11 cellular contexts compared by ENCODE assay signal in the genomic region with DNA sequence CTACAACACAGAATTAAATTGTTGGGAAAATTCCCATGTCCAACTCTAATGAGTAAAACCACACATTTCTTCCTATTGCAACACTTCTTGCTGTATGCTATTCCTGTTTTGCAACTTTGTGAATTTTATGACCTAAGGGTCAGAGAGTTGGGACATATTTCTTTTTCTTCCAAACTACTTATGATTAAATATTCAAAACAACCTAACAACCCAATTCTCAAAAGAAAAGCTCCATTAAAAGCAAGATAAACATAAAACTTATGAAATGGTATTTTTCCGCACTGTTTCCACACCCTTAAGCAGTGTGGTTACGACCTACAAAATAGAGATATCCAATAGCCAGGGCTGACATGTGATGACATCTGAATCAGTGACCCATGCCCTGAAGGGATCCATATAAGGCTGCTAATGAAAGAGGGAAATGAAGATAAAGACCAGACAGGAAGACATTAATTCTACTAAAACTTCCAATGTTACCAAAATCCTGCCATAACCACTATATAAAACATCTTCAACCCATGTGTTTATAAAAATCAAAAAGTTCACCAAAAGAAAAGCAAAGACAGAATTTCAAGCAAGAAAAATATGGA. TPM values are rescaled to one million over a fixed set of nuclear protein-coding genes. Genes with fewer than 3 reads are reported as not detected.
DNase-seq lines count a peak whose midpoint lies in the region; TF ChIP-seq lines count a peak whose summit lies in the region.
"Had no signal": no experiment of that assay in that cellular context is flagged by ENCODE, and none has a peak within 500 bp of the region (broad histone marks: within the 10 kb centered on the region; RNA-seq: fewer than 3 reads in every experiment).

No MANE protein-coding gene starts in this region.

- no peak overlapping the region for H3K4me2 ChIP-seq in mesenchymal stem cell (ENCODE audit: low read length, poor library complexity, severe bottlenecking)

- no peaks in the 10 kb centered on the region for H3K27me3 ChIP-seq in mesenchymal stem cell (ENCODE audit: control insufficient read depth in 1 of 2, insufficient read depth in 1 of 2, low read length in 2 of 2)
- H3K27me3 ChIP-seq: BLaER1 treated with 17β-estradiol and CSF1 and Interleukin-3, amounts not matched to agents 10 nM and 100 nM had no signal

- H2AFZ ChIP-seq in mesenchymal stem cell (ENCODE audit: low read depth, low read length), result no peak overlapping the region

- no peaks in the 10 kb centered on the region for H3K4me1 ChIP-seq in mesenchymal stem cell (ENCODE audit: control insufficient read depth, insufficient read depth, low read depth, low read length)

- H3K27ac ChIP-seq in epithelial cell of prostate (peak overlapping the region; percentile 8), mesenchymal stem cell (ENCODE audit: low read length, poor library complexity, severe bottlenecking) (no peak overlapping the region)

- DNase-seq in AG09309 (ENCODE audit: low read depth), result peak; percentile 66
- peak; percentile 48 for DNase-seq in M059J (ENCODE audit: low read depth)
- DNase-seq in epithelial cell of prostate (ENCODE audit: low read depth, low spot score), result peak; percentile 18
- DNase-seq in mesenchymal stem cell, result peak; percentile 85
- DNase-seq in hippocampal formation (lab: John Stamatoyannopoulos, UW), result no peak
- no peak for DNase-seq in NCI-H82 (lab: John Stamatoyannopoulos, UW)
- DNase-seq in stimulated activated CD4-positive, alpha-beta T cell treated with anti-CD3 and anti-CD28 coated beads, Interleukin-15, amount 100 ng/mL, for 24 hours, result no peak
- no peak for DNase-seq in mucosa of gallbladder (ENCODE audit: low spot score)
- DNase-seq: stimulated activated naive CD8-positive, alpha-beta T cell treated with anti-CD3 and anti-CD28 coated beads, Interleukin-15, Interleukin-2, amounts not matched to agents 100 U/mL and 50 U/mL, for 24 hours had no signal

- H3K4me3 ChIP-seq in AG09309 (ENCODE audit: control insufficient read depth, low read depth, low read length) (no peak overlapping the region), mesenchymal stem cell (ENCODE audit: insufficient read depth in 1 of 2, low read depth in 1 of 2, low read length in 2 of 2) (no peak overlapping the region)
- H3K4me3 ChIP-seq: BLaER1 treated with 17β-estradiol and CSF1 and Interleukin-3, amounts not matched to agents 10 nM and 100 nM; GM12878 had no signal

- no peak overlapping the region for H3K18ac ChIP-seq in mesenchymal stem cell (ENCODE audit: low read depth in 1 of 2, low read length in 2 of 2)

- no peak for TF ChIP-seq CTCF in AG09309 (IDR thresholded peaks at IDR 0.05; ENCODE audit: control insufficient read depth, insufficient read depth, low read depth, low read length, missing control alignments)

- H3K23ac ChIP-seq in mesenchymal stem cell (ENCODE audit: low read length in 2 of 2), result no peak overlapping the region

- H3K4ac ChIP-seq in mesenchymal stem cell (ENCODE audit: low read depth in 1 of 2, low read length in 2 of 2), result no peak overlapping the region

- no peaks in the 10 kb centered on the region for H3K36me3 ChIP-seq in mesenchymal stem cell (ENCODE audit: control insufficient read depth in 1 of 2, insufficient read depth in 2 of 2, low read depth in 1 of 2, low read length in 2 of 2)

- no peak overlapping the region for H2BK15ac ChIP-seq in mesenchymal stem cell (ENCODE audit: low read depth, poor library complexity, severe bottlenecking)

- no peak overlapping the region for H4K8ac ChIP-seq in mesenchymal stem cell (ENCODE audit: low read length)

- H2BK5ac ChIP-seq in mesenchymal stem cell (ENCODE audit: low read depth, low read length, poor library complexity, severe bottlenecking), result no peak overlapping the region

- peaks cover 11% of the 10 kb centered on the region for H3K79me1 ChIP-seq in mesenchymal stem cell (replicated peaks; ENCODE audit: low read length, poor library complexity, severe bottlenecking)

- peaks cover 5% of the 10 kb centered on the region for H3K9me3 ChIP-seq in mesenchymal stem cell (ENCODE audit: control insufficient read depth, low read length)

- H3K14ac ChIP-seq in mesenchymal stem cell (ENCODE audit: low read length in 2 of 2), result no peak overlapping the region

- no peak overlapping the region for H2BK12ac ChIP-seq in mesenchymal stem cell (ENCODE audit: low read length in 2 of 2)

- no peak overlapping the region for H4K91ac ChIP-seq in mesenchymal stem cell (ENCODE audit: low read length)

- H3K9ac ChIP-seq in mesenchymal stem cell (ENCODE audit: low read length), result no peak overlapping the region

- no peak overlapping the region for H2BK120ac ChIP-seq in mesenchymal stem cell (ENCODE audit: low read depth, low read length)

- WGBS in mesenchymal stem cell, result 33% methylated on average over 2 of the region's 2 CpGs

- no peak overlapping the region for H2AK5ac ChIP-seq in mesenchymal stem cell (ENCODE audit: low read length, severe bottlenecking)

RNA-seq across cellular contexts. Expression of a gene that starts 45.6 kb away (rescaled TPM):
- total RNA-seq in M059J (2014; rRNA removed; shearing (Covaris generic)), result 12.6 and 14.7 TPM in 2 replicates
- 15.0 TPM for polyA plus RNA-seq in mesenchymal stem cell (2013, experiment 1 of 2)
- polyA plus RNA-seq in mesenchymal stem cell (2013, experiment 2 of 2), result 15.3 TPM
- 25.8 TPM for total RNA-seq in mucosa of gallbladder

Comparison
In these comparisons a context has a peak if more than half of its experiments do, and no peak if none do; other contexts are left out.
1. DNase-seq: peak in AG09309 (single experiment), M059J (single experiment), epithelial cell of prostate (single experiment) and mesenchymal stem cell (single experiment); none in hippocampal formation (0 of 2), NCI-H82 (single experiment), stimulated activated CD4-positive, alpha-beta T cell treated with anti-CD3 and anti-CD28 coated beads, Interleukin-15, amount 100 ng/mL, for 24 hours (single experiment) and mucosa of gallbladder (single experiment).